ENCODE assay signal across 7 cellular contexts in the genomic region with DNA sequence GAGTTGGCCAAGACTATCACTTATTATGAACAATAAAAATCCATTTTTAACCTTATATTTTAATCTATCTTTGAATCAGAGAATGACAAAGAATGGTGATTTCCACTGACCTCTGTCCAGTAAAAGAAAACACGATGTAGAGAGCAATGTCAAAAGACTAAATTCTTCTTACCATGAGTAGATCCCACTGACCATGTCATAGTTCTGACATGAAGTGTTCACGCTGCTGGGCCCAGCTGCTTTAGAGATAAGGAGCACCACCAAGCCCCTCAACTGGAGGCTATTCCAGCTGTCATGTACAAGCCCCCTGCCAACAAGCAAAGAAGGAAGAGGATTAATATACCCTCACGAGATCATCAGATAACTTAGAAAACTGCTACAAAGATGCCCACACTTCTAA.
"Had no signal": no experiment of that assay in that cellular context is flagged by ENCODE, and none has a peak within 500 bp of the region (broad histone marks: within the 10 kb centered on the region; RNA-seq: fewer than 3 reads in every experiment).

No MANE protein-coding gene starts in this region.

- H3K9me3 Mint-ChIP-seq: IgD-negative memory B cell had no signal

- H3K27ac Mint-ChIP-seq: IgD-negative memory B cell had no signal

- H3K27me3 Mint-ChIP-seq: IgD-negative memory B cell had no signal

- ATAC-seq: HepG2, K562 had no signal

- H3K4me3 ChIP-seq: K562 had no signal

- H3K4me3 Mint-ChIP-seq: IgD-negative memory B cell had no signal

- H3K27ac ChIP-seq: HL-60 had no signal

- DNase-seq: IMR-90, KBM-7, KG1 had no signal
